In the genomic region with DNA sequence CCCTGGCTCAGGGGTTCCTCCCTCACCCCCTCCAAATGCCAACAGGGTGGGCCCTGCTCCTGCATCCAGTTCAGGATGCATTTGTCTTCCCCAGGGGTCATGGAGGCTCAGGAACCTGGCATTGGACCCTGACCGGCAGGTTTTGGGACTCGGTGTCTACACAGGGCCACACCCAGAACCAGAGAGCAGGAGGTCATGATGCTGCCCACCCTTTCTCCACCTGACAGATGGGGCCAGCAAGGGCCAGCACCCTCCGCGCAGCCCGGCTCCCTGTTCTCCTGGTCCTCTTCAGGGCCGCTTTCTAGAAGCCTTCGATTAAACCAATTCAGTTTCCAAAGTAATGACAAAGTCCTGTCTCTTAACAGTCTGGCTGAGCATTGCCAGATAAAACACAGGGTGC, we compare ENCODE assay signal across 18 cellular contexts. TPM values are rescaled to one million over a fixed set of nuclear protein-coding genes. Genes with fewer than 3 reads are reported as not detected.
"Had no signal": no experiment of that assay in that cellular context is flagged by ENCODE, and none has a peak within 500 bp of the region (broad histone marks: within the 10 kb centered on the region; RNA-seq: fewer than 3 reads in every experiment).

No MANE protein-coding gene starts in this region.

- H3K4me1 Mint-ChIP-seq: activated naive CD4-positive, alpha-beta T cell treated with anti-CD3 and anti-CD28 coated beads, Interleukin-2, amount 50 U/mL, for 24 hours had no signal

- H3K27ac ChIP-seq: esophagus muscularis mucosa, gastroesophageal sphincter, ovary, tibial artery, uterus had no signal

- H3K4me3 ChIP-seq: esophagus muscularis mucosa, gastroesophageal sphincter, ovary, tibial artery, uterus had no signal

- ATAC-seq: gastroesophageal sphincter; left colon; stimulated activated naive CD8-positive, alpha-beta T cell treated with anti-CD3 and anti-CD28 coated beads, Interleukin-15, Interleukin-2, amounts not matched to agents 100 U/mL and 50 U/mL, for 24 hours had no signal

- H3K27me3 ChIP-seq: ovary, uterus had no signal

- H3K36me3 ChIP-seq: esophagus muscularis mucosa, gastroesophageal sphincter, ovary, tibial artery, uterus, WERI-Rb-1 had no signal

- H3K9me3 ChIP-seq: esophagus muscularis mucosa, gastroesophageal sphincter, ovary, tibial artery, uterus had no signal

- H3K4me3 Mint-ChIP-seq: activated naive CD4-positive, alpha-beta T cell treated with anti-CD3 and anti-CD28 coated beads, Interleukin-2, amount 50 U/mL, for 24 hours; dendritic cell treated with granulocyte-macrophage colony-stimulating factor and Interleukin-4, amounts not matched to agents 40 ng/mL and 50 ng/mL, for 4 days had no signal

- H3K9me3 Mint-ChIP-seq: activated naive CD4-positive, alpha-beta T cell treated with anti-CD3 and anti-CD28 coated beads, Interleukin-2, amount 50 U/mL, for 24 hours; dendritic cell treated with granulocyte-macrophage colony-stimulating factor and Interleukin-4, amounts not matched to agents 40 ng/mL and 50 ng/mL, for 4 days; neural crest cell had no signal

- H3K27me3 Mint-ChIP-seq: activated naive CD4-positive, alpha-beta T cell treated with anti-CD3 and anti-CD28 coated beads, Interleukin-2, amount 50 U/mL, for 24 hours had no signal

- H3K36me3 Mint-ChIP-seq: activated naive CD4-positive, alpha-beta T cell treated with anti-CD3 and anti-CD28 coated beads, Interleukin-2, amount 50 U/mL, for 24 hours had no signal

- DNase-seq: activated CD4-positive, alpha-beta T cell treated with anti-CD3 and anti-CD28 coated beads for 1 hour; activated CD4-positive, alpha-beta T cell treated with anti-CD3 and anti-CD28 coated beads, Interleukin-2, amount 50 U/mL, for 48 hours; activated gamma-delta T cell; effector CD8-positive, alpha-beta T cell; left colon; midbrain; ovary; stimulated activated naive CD8-positive, alpha-beta T cell treated with anti-CD3 and anti-CD28 coated beads, Interleukin-15, Interleukin-2, amounts not matched to agents 100 U/mL and 50 U/mL, for 24 hours; T-helper 2 cell; uterus; WERI-Rb-1 had no signal

- H3K27ac Mint-ChIP-seq: dendritic cell treated with granulocyte-macrophage colony-stimulating factor and Interleukin-4, amounts not matched to agents 40 ng/mL and 50 ng/mL, for 4 days had no signal

- H3K4me1 ChIP-seq: gastroesophageal sphincter, uterus had no signal

RNA-seq across cellular contexts. Expression of a gene that starts 50.2 kb away (rescaled TPM):
- total RNA-seq: bronchial epithelial cell had no signal
